29 cellular contexts compared by ENCODE assay signal in genomic region chr6:36285797-36286196, GRCh38. TPM values are rescaled to one million over a fixed set of nuclear protein-coding genes. Genes with fewer than 3 reads are reported as not detected.
"Had no signal": no experiment of that assay in that cellular context is flagged by ENCODE, and none has a peak within 500 bp of the region (broad histone marks: within the 10 kb centered on the region; RNA-seq: fewer than 3 reads in every experiment).

No MANE protein-coding gene starts in this region.

- ATAC-seq: gastroesophageal sphincter; left colon; left ventricle myocardium superior; natural killer cell treated with Interleukin-12 subunit alpha and Interleukin-12 subunit beta and Interleukin-15 and Interleukin-18, amount 100 ng/mL, for 72 hours; right lobe of liver; stimulated activated memory B cell treated with anti-CD40 and anti-IgM and Interleukin-4, amounts not matched to agents 10 μg/mL and 1 μg/mL and 100 μg/mL, for 72 hours; upper lobe of right lung had no signal

- DNase-seq: effector CD8-positive, alpha-beta T cell; kidney; left colon; left ventricle myocardium superior; mesenchymal stem cell; right lobe of liver; spleen; stimulated activated CD4-positive, alpha-beta T cell treated with anti-CD3 and anti-CD28 coated beads, Interleukin-15, amount 100 ng/mL, for 24 hours; stimulated activated CD4-positive, alpha-beta T cell treated with anti-CD3 and anti-CD28 coated beads, Interleukin-1b, Interleukin-23, amount 100 ng/mL, for 48 hours; stimulated activated CD4-positive, alpha-beta T cell treated with anti-CD3 and anti-CD28 coated beads, Interleukin-4, amount 100 ng/mL, for 24 hours; upper lobe of right lung had no signal

- FAIRE-seq: endometrium, kidney had no signal

- H3K36me3 ChIP-seq: esophagus muscularis mucosa, gastroesophageal sphincter, prostate gland, right lobe of liver, spleen, tibial nerve, upper lobe of right lung, vagina had no signal

- H3K4me1 ChIP-seq: esophagus muscularis mucosa, gastroesophageal sphincter, parathyroid adenoma, prostate gland, right lobe of liver, testis, upper lobe of right lung, vagina had no signal

- H3K27me3 ChIP-seq: right lobe of liver, testis, vagina had no signal

- H3K9me3 ChIP-seq: esophagus muscularis mucosa, prostate gland, right lobe of liver, spleen, testis, upper lobe of right lung, vagina had no signal

- H3K27ac ChIP-seq: coronary artery, epithelial cell of prostate, esophagus muscularis mucosa, gastroesophageal sphincter, hepatocyte, parathyroid adenoma, prostate gland, right lobe of liver, spleen, testis, tibial nerve, upper lobe of right lung, vagina had no signal

- H3K4me3 ChIP-seq: coronary artery, esophagus muscularis mucosa, gastroesophageal sphincter, hepatocyte, lung, prostate gland, right lobe of liver, spleen, testis, tibial nerve, upper lobe of right lung, vagina had no signal

RNA-seq across cellular contexts. Expression of gene PNPLA1, which starts 15.9 kb away (rescaled TPM):
- total RNA-seq: dermis microvascular lymphatic vessel endothelial cell, fibroblast of villous mesenchyme, gastroesophageal sphincter, left ventricle myocardium superior, renal cortical epithelial cell, right lobe of liver, vagina had no signal

RNA-seq across cellular contexts. Expression of gene BNIP5, which starts 50.9 kb away (rescaled TPM):
- total RNA-seq: dermis microvascular lymphatic vessel endothelial cell; esophagus muscularis mucosa; fibroblast of villous mesenchyme; gastroesophageal sphincter; left ventricle myocardium superior; natural killer cell treated with Interleukin-12 subunit alpha and Interleukin-12 subunit beta and Interleukin-15 and Interleukin-18, amount 100 ng/mL, for 72 hours; omental fat pad; renal cortical epithelial cell; right lobe of liver; spleen; tibial nerve; upper lobe of right lung; vagina had no signal
